27 cellular contexts compared by ENCODE assay signal in genomic region chr16:19173059-19173458, GRCh38. TPM values are rescaled to one million over a fixed set of nuclear protein-coding genes. Genes with fewer than 3 reads are reported as not detected.
"Had no signal": no experiment of that assay in that cellular context is flagged by ENCODE, and none has a peak within 500 bp of the region (broad histone marks: within the 10 kb centered on the region; RNA-seq: fewer than 3 reads in every experiment).

No MANE protein-coding gene starts in this region.

- H3K36me3 Mint-ChIP-seq: activated naive CD8-positive, alpha-beta T cell had no signal

- H3K27ac ChIP-seq: body of pancreas, WERI-Rb-1 had no signal

- H3K9me3 Mint-ChIP-seq: activated B cell treated with CpG ODN at 0.5 μM for 24 hours; activated CD8-positive, alpha-beta T cell treated with anti-CD3 and anti-CD28 coated beads for 36 hours; activated T-cell treated with anti-CD3 and anti-CD28 coated beads, Interleukin-2, amount 50 U/mL, for 4 hours had no signal

- H3K4me3 ChIP-seq: body of pancreas, heart right ventricle had no signal

- H3K27me3 ChIP-seq: body of pancreas had no signal

- H3K27me3 Mint-ChIP-seq: activated B cell treated with CpG ODN at 0.5 μM for 24 hours had no signal

- DNase-seq: activated B cell treated with CpG ODN at 0.5 μM for 24 hours; activated CD4-positive, alpha-beta T cell treated with anti-CD3 and anti-CD28 coated beads for 48 hours; activated CD4-positive, alpha-beta T cell treated with anti-CD3 and anti-CD28 coated beads, Interleukin-2, amount 50 U/mL, for 1 hour; activated CD4-positive, alpha-beta T cell treated with anti-CD3 and anti-CD28 coated beads, Interleukin-2, amount 50 U/mL, for 48 hours; activated CD8-positive, alpha-beta memory T cell treated with anti-CD3 and anti-CD28 coated beads for 24 hours; activated CD8-positive, alpha-beta T cell treated with anti-CD3 and anti-CD28 coated beads for 36 hours; activated effector memory CD4-positive, alpha-beta T cell treated with Interleukin-2 at 50 U/mL for 16 hours; activated gamma-delta T cell treated with Interleukin-2 at 50 U/mL for 16 hours; activated naive CD4-positive, alpha-beta T cell treated with anti-CD3 and anti-CD28 coated beads, Interleukin-2, amount 50 U/mL, for 16 hours; activated naive CD4-positive, alpha-beta T cell treated with Interleukin-2 at 50 U/mL for 16 hours; activated T-cell treated with anti-CD3 and anti-CD28 coated beads, Interleukin-2, amount 50 U/mL, for 4 hours; amniotic stem cell; aorta; body of pancreas; caudate nucleus; cortex of kidney; dermis blood vessel endothelial cell; effector CD8-positive, alpha-beta T cell; foreskin fibroblast; heart right ventricle; T-helper 2 cell; WERI-Rb-1 had no signal

- H3K4me3 Mint-ChIP-seq: activated CD8-positive, alpha-beta T cell treated with anti-CD3 and anti-CD28 coated beads for 36 hours; activated naive CD8-positive, alpha-beta T cell; activated T-cell treated with anti-CD3 and anti-CD28 coated beads, Interleukin-2, amount 50 U/mL, for 4 hours; activated T-helper 17 cell treated with anti-CD3 and anti-CD28 coated beads, Interleukin-2, amount 50 U/mL, for 72 hours had no signal

- ATAC-seq: activated CD4-positive, CD25-positive, alpha-beta regulatory T cell treated with anti-CD3 and anti-CD28 coated beads, Interleukin-2, amount 50 U/mL, for 24 hours; activated CD8-positive, alpha-beta T cell treated with anti-CD3 and anti-CD28 coated beads for 36 hours; activated T-cell treated with anti-CD3 and anti-CD28 coated beads, Interleukin-2, amount 50 U/mL, for 4 hours; activated T-helper 17 cell treated with anti-CD3 and anti-CD28 coated beads, Interleukin-2, amount 50 U/mL, for 72 hours; body of pancreas; esophagus mucosa had no signal

- H3K27ac Mint-ChIP-seq: activated CD8-positive, alpha-beta T cell treated with anti-CD3 and anti-CD28 coated beads for 36 hours; activated naive CD8-positive, alpha-beta T cell; activated T-helper 17 cell treated with anti-CD3 and anti-CD28 coated beads, Interleukin-2, amount 50 U/mL, for 72 hours had no signal

- H3K4me1 Mint-ChIP-seq: activated T-helper 17 cell treated with anti-CD3 and anti-CD28 coated beads, Interleukin-2, amount 50 U/mL, for 72 hours had no signal

RNA-seq across cellular contexts. Expression of gene SYT17, which starts 5.0 kb away (rescaled TPM):
- total RNA-seq: activated T-helper 17 cell treated with anti-CD3 and anti-CD28 coated beads, Interleukin-2, amount 50 U/mL, for 72 hours; T-helper 1 cell treated with Interleukin-12 subunit alpha and Interleukin-12 subunit beta and Interleukin-4 antibody, amounts not matched to agents 30 ng/mL and 1 ng/mL, for 36 hours had no signal
